Comparison of ENCODE assay signal across 9 cellular contexts in genomic region chr13:31073859-31074718, GRCh38.
A peak's percentile ranks its signal among the peaks of the same experiment; 100 is the strongest.
DNase-seq lines count a peak whose midpoint lies in the region; ATAC-seq, FAIRE-seq and TF ChIP-seq lines count a peak whose summit lies in the region.
"Had no signal": no experiment of that assay in that cellular context is flagged by ENCODE, and none has a peak within 500 bp of the region (broad histone marks: within the 10 kb centered on the region; RNA-seq: fewer than 3 reads in every experiment).

No MANE protein-coding gene starts in this region.

- no peaks in the 10 kb centered on the region for H3K9me3 Mint-ChIP-seq in stimulated activated naive CD8-positive, alpha-beta T cell treated with anti-CD3 and anti-CD28 coated beads, Interleukin-15, amount 100 ng/mL, for 72 hours

- H3K36me3 ChIP-seq in Karpas-422 (ENCODE audit: insufficient read depth, low read length) = no peaks in the 10 kb centered on the region
- no peaks in the 10 kb centered on the region for H3K36me3 ChIP-seq in endothelial cell of umbilical vein (ENCODE audit: control insufficient read depth in 2 of 2, extremely low read depth in 1 of 2, insufficient read depth in 2 of 2, low read length in 2 of 2)
- H3K36me3 ChIP-seq: SJSA1 had no signal

- TF ChIP-seq CTCF in endothelial cell of umbilical vein (IDR thresholded peaks at IDR 0.05; ENCODE audit: extremely low read depth in 1 of 2, insufficient read depth in 1 of 2, low read depth in 1 of 2, low read length in 2 of 2) = no peak

- BruUV-seq in endothelial cell of umbilical vein (replicated peaks; lab: Mats Ljungman, UMichigan) = no TSS peak

- no peaks in the 10 kb centered on the region for H3K9me3 ChIP-seq in Karpas-422 (ENCODE audit: low read length)
- H3K9me3 ChIP-seq in endothelial cell of umbilical vein (replicated peaks; ENCODE audit: control insufficient read depth, insufficient read depth, low read length) = no peaks in the 10 kb centered on the region
- H3K9me3 ChIP-seq in right cardiac atrium (ENCODE audit: control insufficient read depth, low read length) = no peaks in the 10 kb centered on the region
- H3K9me3 ChIP-seq: SJSA1 had no signal

- H3K9me1 ChIP-seq in endothelial cell of umbilical vein (replicated peaks; ENCODE audit: control insufficient read depth, extremely low read depth, insufficient read depth, low read length) = no peaks in the 10 kb centered on the region

- DNase-seq in Karpas-422 = no peak
- no peak for DNase-seq in endothelial cell of umbilical vein (ENCODE audit: low read depth, low spot score)
- DNase-seq in stimulated activated naive CD8-positive, alpha-beta T cell treated with anti-CD3 and anti-CD28 coated beads, Interleukin-15, amount 100 ng/mL, for 72 hours = peak; percentile 7 to 65
- no peak for DNase-seq in GDM1 (lab: John Stamatoyannopoulos, UW)
- no peak for DNase-seq in right cardiac atrium
- DNase-seq in HTR-8/SVneo (ENCODE audit: insufficient read length, low spot score) = no peak

- POLR2A ChIA-PET in endothelial cell of umbilical vein (lab: Charles Lee) = no interaction called here

- H3K9me2 ChIP-seq in Karpas-422 (replicated peaks; ENCODE audit: insufficient read depth, low read length) = no peaks in the 10 kb centered on the region

- no peak overlapping the region for H3K4me3 ChIP-seq in Karpas-422 (ENCODE audit: low read length)
- H3K4me3 ChIP-seq in endothelial cell of umbilical vein (replicated peaks in 1 of 3; ENCODE audit: insufficient read depth in 1 of 3, low read depth in 1 of 3, low read length in 3 of 3) = no peak overlapping the region
- H3K4me3 ChIP-seq in right cardiac atrium (ENCODE audit: low read length) = no peak overlapping the region
- H3K4me3 ChIP-seq: SJSA1 had no signal

- peak; percentile 92 for ATAC-seq in GM18520 (IDR thresholded peaks at IDR 0.05; ENCODE audit: unreplicated experiment)
- peak; percentile 94 for ATAC-seq in GM21576 (IDR thresholded peaks at IDR 0.05; ENCODE audit: unreplicated experiment)
- ATAC-seq in stimulated activated naive CD8-positive, alpha-beta T cell treated with anti-CD3 and anti-CD28 coated beads, Interleukin-15, amount 100 ng/mL, for 72 hours = peak; percentile 93
- no peak for ATAC-seq in right cardiac atrium

- H3K4me1 ChIP-seq in Karpas-422 (ENCODE audit: low read length) (peaks cover 14% of the 10 kb centered on the region), endothelial cell of umbilical vein (ENCODE audit: control insufficient read depth, extremely low read depth, insufficient read depth, low read length) (no peaks in the 10 kb centered on the region), right cardiac atrium (ENCODE audit: control insufficient read depth, insufficient read depth, low read length) (no peaks in the 10 kb centered on the region)
- H3K4me1 ChIP-seq: SJSA1 had no signal

- no peak for TF ChIP-seq POLR2A in endothelial cell of umbilical vein (IDR thresholded peaks at IDR 0.05; ENCODE audit: low read depth, low read length)

- intact Hi-C loops in endothelial cell of umbilical vein (cut with micrococcal nuclease) (no loop called here), right cardiac atrium (cut with DNase I) (no loop called here)

- H3K27ac Mint-ChIP-seq in stimulated activated naive CD8-positive, alpha-beta T cell treated with anti-CD3 and anti-CD28 coated beads, Interleukin-15, amount 100 ng/mL, for 72 hours = peak overlapping the region; percentile 16 to 23

- H2AFZ ChIP-seq in Karpas-422 (ENCODE audit: low read length) = no peak overlapping the region; the same call in 1 of the 2 replicates
- no peak overlapping the region for H2AFZ ChIP-seq in endothelial cell of umbilical vein (ENCODE audit: low read depth, low read length)

- H3K27me3 ChIP-seq in Karpas-422 (ENCODE audit: low read length) = no peaks in the 10 kb centered on the region
- peaks cover 2 to 6% of the 10 kb centered on the region in 2 experiments for H3K27me3 ChIP-seq in endothelial cell of umbilical vein (ENCODE audit: control insufficient read depth in 2 of 2, insufficient read depth in 2 of 2, low read length in 2 of 2)
- H3K27me3 ChIP-seq in right cardiac atrium (ENCODE audit: control insufficient read depth, insufficient read depth) = no peaks in the 10 kb centered on the region

- H3K4me1 Mint-ChIP-seq in stimulated activated naive CD8-positive, alpha-beta T cell treated with anti-CD3 and anti-CD28 coated beads, Interleukin-15, amount 100 ng/mL, for 72 hours = peaks cover 27% of the 10 kb centered on the region

- no peak overlapping the region for H3K4me3 Mint-ChIP-seq in stimulated activated naive CD8-positive, alpha-beta T cell treated with anti-CD3 and anti-CD28 coated beads, Interleukin-15, amount 100 ng/mL, for 72 hours

- H4K20me1 ChIP-seq in Karpas-422 (ENCODE audit: insufficient read depth, low read depth, low read length) = no peaks in the 10 kb centered on the region
- no peaks in the 10 kb centered on the region for H4K20me1 ChIP-seq in endothelial cell of umbilical vein (replicated peaks; ENCODE audit: control insufficient read depth, extremely low read depth, insufficient read depth, low read length)

- FAIRE-seq in endothelial cell of umbilical vein (lab: Jason Lieb, UNC) = peak; percentile 35
- FAIRE-seq in HTR-8/SVneo (lab: Jason Lieb, UNC) = no peak

- H3K79me2 ChIP-seq in Karpas-422 (ENCODE audit: low read length) = no peaks in the 10 kb centered on the region
- no peaks in the 10 kb centered on the region for H3K79me2 ChIP-seq in endothelial cell of umbilical vein (ENCODE audit: control insufficient read depth, insufficient read depth, low read length)

- H3K4me2 ChIP-seq in Karpas-422 (ENCODE audit: low read depth, low read length, poor library complexity, severe bottlenecking) (peak overlapping the region; percentile 11), endothelial cell of umbilical vein (ENCODE audit: insufficient read depth, low read length) (no peak overlapping the region)

- 63% methylated on average over 5 of the region's 5 CpGs for WGBS in right cardiac atrium

- dilution Hi-C loops in endothelial cell of umbilical vein (cut with MboI; ENCODE audit: extremely low pct_ligation_motif_present, low sequenced_read_pairs) = no loop called here

- H3K27ac ChIP-seq in Karpas-422 (ENCODE audit: low read length) (no peak overlapping the region), endothelial cell of umbilical vein (ENCODE audit: insufficient read depth, low read depth, low read length) (no peak overlapping the region), right cardiac atrium (ENCODE audit: low read length) (no peak overlapping the region)
- H3K27ac ChIP-seq: SJSA1 had no signal

- H3K9ac ChIP-seq in Karpas-422 (ENCODE audit: low read length) (no peak overlapping the region), endothelial cell of umbilical vein (replicated peaks; ENCODE audit: extremely low read depth, insufficient read depth, low read length) (no peak overlapping the region)

- CTCF ChIA-PET in endothelial cell of umbilical vein (lab: Charles Lee) = interaction anchor here (0.7 kb wide), 1 partner anchor 29 kb away, joined by 3 read pairs; no protein-coding TSS in a partner anchor

- peaks cover 11% of the 10 kb centered on the region for H3K27me3 Mint-ChIP-seq in stimulated activated naive CD8-positive, alpha-beta T cell treated with anti-CD3 and anti-CD28 coated beads, Interleukin-15, amount 100 ng/mL, for 72 hours

TF ChIP-seq in endothelial cell of umbilical vein, 7 proteins besides CTCF, POLR2A, EP300 and RAD21:
- TF ChIP-seq FOS (IDR thresholded peaks at IDR 0.05; ENCODE audit: borderline replicate concordance, insufficient read depth, low read length) = no peak
- TF ChIP-seq JUN (IDR thresholded peaks at IDR 0.05; ENCODE audit: borderline replicate concordance, insufficient read depth, insufficient read length, low read depth) = no peak
- TF ChIP-seq EZH2 (IDR thresholded peaks at IDR 0.05; ENCODE audit: borderline replicate concordance, low read depth, low read length, severe bottlenecking) = no peak
- no peak for TF ChIP-seq MAX (IDR thresholded peaks at IDR 0.05; ENCODE audit: insufficient read depth, insufficient read length)
- no peak for TF ChIP-seq GATA2 (IDR thresholded peaks at IDR 0.05; ENCODE audit: insufficient read depth, insufficient read length, low read depth, low read length)
- TF ChIP-seq MYC (IDR thresholded peaks at IDR 0.05; ENCODE audit: low read depth, low read length) = no peak
- TF ChIP-seq POLR2AphosphoS5 (IDR thresholded peaks at IDR 0.05; ENCODE audit: insufficient read depth, low read depth, low read length) = no peak

Comparison
In these comparisons a context has a peak if more than half of its experiments do, and no peak if none do; other contexts are left out.
1. ATAC-seq: peak in GM18520 (single experiment), GM21576 (single experiment) and stimulated activated naive CD8-positive, alpha-beta T cell treated with anti-CD3 and anti-CD28 coated beads, Interleukin-15, amount 100 ng/mL, for 72 hours (single experiment); none in right cardiac atrium (0 of 2).
2. DNase-seq: peak in stimulated activated naive CD8-positive, alpha-beta T cell treated with anti-CD3 and anti-CD28 coated beads, Interleukin-15, amount 100 ng/mL, for 72 hours (2 of 2); none in Karpas-422 (single experiment), endothelial cell of umbilical vein (single experiment), GDM1 (single experiment), right cardiac atrium (0 of 3) and HTR-8/SVneo (single experiment).